In genomic region chr11:94196363-94196762, GRCh38 we compare ENCODE assay signal across 31 cellular contexts.
DNase-seq lines count a peak whose midpoint lies in the region; ATAC-seq, FAIRE-seq and TF ChIP-seq lines count a peak whose summit lies in the region.
"Had no signal": no experiment of that assay in that cellular context is flagged by ENCODE, and none has a peak within 500 bp of the region (broad histone marks: within the 10 kb centered on the region; RNA-seq: fewer than 3 reads in every experiment).

No MANE protein-coding gene starts in this region.

- CTCF ChIA-PET in A549 (lab: Yijun Ruan, JAX) = interaction anchor here (1.3 kb wide), 1 partner anchor 14 kb away, joined by 3 read pairs; no protein-coding TSS in a partner anchor

- H3K4me1 ChIP-seq in A549 (peaks cover 53% of the 10 kb centered on the region), left lung (no peaks in the 10 kb centered on the region)
- H3K4me1 ChIP-seq: Caco-2, neural progenitor cell, sigmoid colon had no signal

- H3K4me3 ChIP-seq in A549 = no peak overlapping the region
- H3K4me3 ChIP-seq in left lung = no peak overlapping the region
- H3K4me3 ChIP-seq: BLaER1, lung, neural progenitor cell, sigmoid colon had no signal

- TF ChIP-seq EP300 in A549 (IDR thresholded peaks at IDR 0.05) = no peak

- POLR2A ChIA-PET in A549 (lab: Yijun Ruan, JAX) = no interaction called here

- FAIRE-seq in A549 (lab: Jason Lieb, UNC) = no peak
- FAIRE-seq: GM12891, H54, islet of Langerhans had no signal

- H3K27ac ChIP-seq in A549 (peak overlapping the region; percentile 49 to 70; a peak in 5 of 6 replicates), left lung (no peak overlapping the region)
- H3K27ac ChIP-seq: BLaER1, KMS-11, neural progenitor cell, sigmoid colon had no signal

- no peaks in the 10 kb centered on the region for H3K27me3 ChIP-seq in left lung
- H3K27me3 ChIP-seq: BLaER1, neural progenitor cell, sigmoid colon had no signal

- TF ChIP-seq RAD21 in A549 (conservative IDR thresholded peaks at IDR 0.05 in 1 of 2, IDR thresholded peaks at IDR 0.05 in 1 of 2) = no peak

- ATAC-seq in A549 (no peak), esophagus mucosa (peak; percentile 47), left lung (peak; percentile 66)
- ATAC-seq: activated naive CD4-positive, alpha-beta T cell treated with anti-CD3 and anti-CD28 coated beads, Interleukin-2, amount 50 U/mL, for 72 hours; stimulated activated naive CD8-positive, alpha-beta T cell treated with anti-CD3 and anti-CD28 coated beads, Interleukin-15, amount 100 ng/mL, for 72 hours had no signal

- no peaks in the 10 kb centered on the region for H3K36me3 ChIP-seq in left lung
- H3K36me3 ChIP-seq: BLaER1, neural progenitor cell, sigmoid colon had no signal

- intact Hi-C loops in left lung (cut with DNase I) = no loop called here

- TF ChIP-seq CTCF in A549 (IDR thresholded peaks at IDR 0.05) (no peak), left lung (IDR thresholded peaks at IDR 0.05) (no peak)

- no peak overlapping the region for H3K4me2 ChIP-seq in A549
- H3K4me2 ChIP-seq: BLaER1, KMS-11, neural progenitor cell had no signal

- 39% methylated on average over 4 of the region's 4 CpGs for WGBS in A549 (ENCODE audit: missing lambda C conversion rate)

- no peak for TF ChIP-seq POLR2A in A549 (IDR thresholded peaks at IDR 0.05; ENCODE audit: low read length)

- H3K9me3 ChIP-seq in A549 (no peaks in the 10 kb centered on the region), left lung (no peaks in the 10 kb centered on the region)
- H3K9me3 ChIP-seq: BLaER1, Caco-2, sigmoid colon had no signal

- DNase-seq in A549 (ENCODE audit: low read depth in 1 of 2, low spot score in 1 of 2) (no peak), M059J (ENCODE audit: low read depth) (peak; percentile 47), left lung (no peak), NCI-H1048 (lab: John Stamatoyannopoulos, UW) (no peak), cerebellar nuclear complex (lab: John Stamatoyannopoulos, UW) (no peak), NCI-H1417 (lab: John Stamatoyannopoulos, UW) (no peak), NCI-H2081 (lab: John Stamatoyannopoulos, UW) (no peak)
- DNase-seq: activated CD4-positive, alpha-beta T cell treated with anti-CD3 and anti-CD28 coated beads, Interleukin-2, amount 50 U/mL, for 48 hours; activated CD4-positive, CD25-positive, alpha-beta regulatory T cell; activated CD8-positive, alpha-beta memory T cell treated with anti-CD3 and anti-CD28 coated beads, Interleukin-2, amount 50 U/mL, for 4 hours; anterior cingulate cortex; Caco-2; foreskin melanocyte; hypothalamus; NCI-H1694 treated with DMSO at 0.1 percent for 48 hours; NCI-H526 treated with DMSO at 0.1 percent for 48 hours; posterior cingulate gyrus; Right ventricle myocardium superior; sigmoid colon; stimulated activated CD4-positive, alpha-beta T cell treated with anti-CD3 and anti-CD28 coated beads, Interleukin-15, amount 100 ng/mL, for 24 hours; stimulated activated naive CD8-positive, alpha-beta T cell treated with anti-CD3 and anti-CD28 coated beads, Interleukin-15, amount 100 ng/mL, for 72 hours; T1000 had no signal

TF ChIP-seq in A549, 52 proteins besides CTCF, POLR2A, EP300 and RAD21:
- TF ChIP-seq MAZ (IDR thresholded peaks at IDR 0.05; ENCODE audit: borderline replicate concordance, low read depth, low read length) (no peak), CHD2 (IDR thresholded peaks at IDR 0.05; ENCODE audit: low read length, partially characterized antibody) (no peak), CEBPB (IDR thresholded peaks at IDR 0.05) (no peak), KDM5A (IDR thresholded peaks at IDR 0.05) (no peak), FOSL2 (IDR thresholded peaks at IDR 0.05) (no peak), FOSL2 (CRISPR knock-in tag; IDR thresholded peaks at IDR 0.05) (no peak), TP53 (CRISPR knock-in tag; IDR thresholded peaks at IDR 0.05) (no peak), HMGXB4 (CRISPR knock-in tag; IDR thresholded peaks at IDR 0.05; ENCODE audit: borderline replicate concordance) (no peak), POLR2AphosphoS2 (conservative IDR thresholded peaks at IDR 0.05; ENCODE audit: low read length) (no peak), TFCP2L1 (CRISPR knock-in tag; IDR thresholded peaks at IDR 0.05) (no peak), FOSB (CRISPR knock-in tag; IDR thresholded peaks at IDR 0.05) (no peak), CHD4 (IDR thresholded peaks at IDR 0.05; ENCODE audit: borderline replicate concordance) (no peak), HOXB5 (CRISPR knock-in tag; IDR thresholded peaks at IDR 0.05) (no peak)
- TF ChIP-seq, protein P1, sequence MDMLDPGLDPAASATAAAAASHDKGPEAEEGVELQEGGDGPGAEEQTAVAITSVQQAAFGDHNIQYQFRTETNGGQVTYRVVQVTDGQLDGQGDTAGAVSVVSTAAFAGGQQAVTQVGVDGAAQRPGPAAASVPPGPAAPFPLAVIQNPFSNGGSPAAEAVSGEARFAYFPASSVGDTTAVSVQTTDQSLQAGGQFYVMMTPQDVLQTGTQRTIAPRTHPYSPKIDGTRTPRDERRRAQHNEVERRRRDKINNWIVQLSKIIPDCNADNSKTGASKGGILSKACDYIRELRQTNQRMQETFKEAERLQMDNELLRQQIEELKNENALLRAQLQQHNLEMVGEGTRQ (IDR thresholded peaks at IDR 0.05) = no peak
- TF ChIP-seq, protein P2, sequence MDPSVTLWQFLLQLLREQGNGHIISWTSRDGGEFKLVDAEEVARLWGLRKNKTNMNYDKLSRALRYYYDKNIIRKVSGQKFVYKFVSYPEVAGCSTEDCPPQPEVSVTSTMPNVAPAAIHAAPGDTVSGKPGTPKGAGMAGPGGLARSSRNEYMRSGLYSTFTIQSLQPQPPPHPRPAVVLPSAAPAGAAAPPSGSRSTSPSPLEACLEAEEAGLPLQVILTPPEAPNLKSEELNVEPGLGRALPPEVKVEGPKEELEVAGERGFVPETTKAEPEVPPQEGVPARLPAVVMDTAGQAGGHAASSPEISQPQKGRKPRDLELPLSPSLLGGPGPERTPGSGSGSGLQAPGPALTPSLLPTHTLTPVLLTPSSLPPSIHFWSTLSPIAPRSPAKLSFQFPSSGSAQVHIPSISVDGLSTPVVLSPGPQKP (IDR thresholded peaks at IDR 0.05; ENCODE audit: low read depth, low read length) = no peak

Comparison
In these comparisons a context has a peak if more than half of its experiments do, and no peak if none do; other contexts are left out.
1. ATAC-seq: peak in esophagus mucosa (single experiment) and left lung (single experiment); none in A549 (0 of 2).
2. H3K27ac ChIP-seq: peak in A549 (2 of 2); none in left lung (0 of 2).